In genomic region chr17:69538795-69539194, GRCh38 we compare ENCODE assay signal across 24 cellular contexts.
"Had no signal": no experiment of that assay in that cellular context is flagged by ENCODE, and none has a peak within 500 bp of the region (broad histone marks: within the 10 kb centered on the region; RNA-seq: fewer than 3 reads in every experiment).

No MANE protein-coding gene starts in this region.

- H3K4me3 Mint-ChIP-seq: activated CD4-positive, alpha-beta memory T cell treated with anti-CD3 and anti-CD28 coated beads, Interleukin-2, amount 10 ng/mL, durations not matched to agents 7 days and 5 days; activated CD8-positive, alpha-beta memory T cell treated with anti-CD3 and anti-CD28 coated beads, Interleukin-2, amount 10 ng/mL, durations not matched to agents 7 days and 5 days; activated naive CD4-positive, alpha-beta T cell treated with anti-CD3 and anti-CD28 coated beads, Interleukin-2, amount 10 ng/mL, durations not matched to agents 7 days and 5 days; dendritic cell treated with granulocyte-macrophage colony-stimulating factor and Interleukin-4, amounts not matched to agents 40 ng/mL and 50 ng/mL, for 4 days; nephron progenitor cell; T-helper 2 cell treated with Interferon-gamma antibody and Interleukin-4, amounts not matched to agents 5 μg/mL and 100 μg/mL, for 36 hours; WTC11 had no signal

- ATAC-seq: activated CD8-positive, alpha-beta memory T cell treated with anti-CD3 and anti-CD28 coated beads, Interleukin-2, amount 10 ng/mL, durations not matched to agents 7 days and 5 days; lower lobe of right lung; WTC11 had no signal

- H3K4me1 Mint-ChIP-seq: activated CD4-positive, alpha-beta memory T cell treated with anti-CD3 and anti-CD28 coated beads, Interleukin-2, amount 10 ng/mL, durations not matched to agents 7 days and 5 days had no signal

- H3K36me3 ChIP-seq: ascending aorta, uterus had no signal

- H3K9me3 ChIP-seq: ascending aorta, lower lobe of right lung, tibial artery, uterus had no signal

- H3K27me3 ChIP-seq: ascending aorta, tibial artery, uterus had no signal

- H3K27ac Mint-ChIP-seq: activated CD4-positive, alpha-beta memory T cell treated with anti-CD3 and anti-CD28 coated beads, Interleukin-2, amount 10 ng/mL, durations not matched to agents 7 days and 5 days; activated CD8-positive, alpha-beta memory T cell treated with anti-CD3 and anti-CD28 coated beads, Interleukin-2, amount 10 ng/mL, durations not matched to agents 7 days and 5 days; activated naive CD4-positive, alpha-beta T cell treated with anti-CD3 and anti-CD28 coated beads, Interleukin-2, amount 10 ng/mL, durations not matched to agents 7 days and 5 days; dendritic cell treated with granulocyte-macrophage colony-stimulating factor and Interleukin-4, amounts not matched to agents 40 ng/mL and 50 ng/mL, for 4 days; T-helper 2 cell treated with Interferon-gamma antibody and Interleukin-4, amounts not matched to agents 5 μg/mL and 100 μg/mL, for 36 hours; WTC11 had no signal

- H3K27me3 Mint-ChIP-seq: activated CD4-positive, alpha-beta memory T cell treated with anti-CD3 and anti-CD28 coated beads, Interleukin-2, amount 10 ng/mL, durations not matched to agents 7 days and 5 days; activated CD8-positive, alpha-beta memory T cell treated with anti-CD3 and anti-CD28 coated beads, Interleukin-2, amount 10 ng/mL, durations not matched to agents 7 days and 5 days; activated naive CD4-positive, alpha-beta T cell treated with anti-CD3 and anti-CD28 coated beads, Interleukin-2, amount 10 ng/mL, durations not matched to agents 7 days and 5 days; dendritic cell treated with granulocyte-macrophage colony-stimulating factor and Interleukin-4, amounts not matched to agents 40 ng/mL and 50 ng/mL, for 4 days had no signal

- H3K27ac ChIP-seq: ascending aorta, lower lobe of right lung, tibial artery, uterus had no signal

- FAIRE-seq: bronchial epithelial cell, TTC549 had no signal

- H3K9me3 Mint-ChIP-seq: activated CD4-positive, alpha-beta memory T cell treated with anti-CD3 and anti-CD28 coated beads, Interleukin-2, amount 10 ng/mL, durations not matched to agents 7 days and 5 days; activated naive CD4-positive, alpha-beta T cell treated with anti-CD3 and anti-CD28 coated beads, Interleukin-2, amount 10 ng/mL, durations not matched to agents 7 days and 5 days; dendritic cell treated with granulocyte-macrophage colony-stimulating factor and Interleukin-4, amounts not matched to agents 40 ng/mL and 50 ng/mL, for 4 days; nephron progenitor cell; T-helper 2 cell treated with Interferon-gamma antibody and Interleukin-4, amounts not matched to agents 5 μg/mL and 100 μg/mL, for 36 hours; WTC11 had no signal

- H3K4me3 ChIP-seq: ascending aorta, lower lobe of right lung, tibial artery, uterus had no signal

- DNase-seq: activated CD4-positive, alpha-beta memory T cell treated with anti-CD3 and anti-CD28 coated beads, Interleukin-2, amount 10 ng/mL, durations not matched to agents 7 days and 5 days; activated CD4-positive, alpha-beta T cell treated with anti-CD3 and anti-CD28 coated beads for 4 hours; activated CD8-positive, alpha-beta memory T cell treated with anti-CD3 and anti-CD28 coated beads, Interleukin-2, amount 10 ng/mL, durations not matched to agents 7 days and 5 days; activated naive CD4-positive, alpha-beta T cell treated with anti-CD3 and anti-CD28 coated beads, Interleukin-2, amount 10 ng/mL, durations not matched to agents 7 days and 5 days; effector memory CD4-positive, alpha-beta T cell; foreskin melanocyte; glutamatergic neuron; hypothalamus; islet precursor cell; lower lobe of right lung; midbrain; nephron progenitor cell; nucleus accumbens; stimulated activated CD8-positive, alpha-beta memory T cell treated with anti-CD3 and anti-CD28 coated beads, Interleukin-4, amount 100 ng/mL, for 48 hours; stimulated activated naive CD4-positive, alpha-beta T cell; substantia nigra; tibial artery; uterus had no signal

- H3K4me1 ChIP-seq: ascending aorta, lower lobe of right lung, tibial artery, uterus had no signal

- H3K36me3 Mint-ChIP-seq: activated CD8-positive, alpha-beta memory T cell treated with anti-CD3 and anti-CD28 coated beads, Interleukin-2, amount 10 ng/mL, durations not matched to agents 7 days and 5 days had no signal
